ENCODE assay signal across 9 cellular contexts in the genomic region with DNA sequence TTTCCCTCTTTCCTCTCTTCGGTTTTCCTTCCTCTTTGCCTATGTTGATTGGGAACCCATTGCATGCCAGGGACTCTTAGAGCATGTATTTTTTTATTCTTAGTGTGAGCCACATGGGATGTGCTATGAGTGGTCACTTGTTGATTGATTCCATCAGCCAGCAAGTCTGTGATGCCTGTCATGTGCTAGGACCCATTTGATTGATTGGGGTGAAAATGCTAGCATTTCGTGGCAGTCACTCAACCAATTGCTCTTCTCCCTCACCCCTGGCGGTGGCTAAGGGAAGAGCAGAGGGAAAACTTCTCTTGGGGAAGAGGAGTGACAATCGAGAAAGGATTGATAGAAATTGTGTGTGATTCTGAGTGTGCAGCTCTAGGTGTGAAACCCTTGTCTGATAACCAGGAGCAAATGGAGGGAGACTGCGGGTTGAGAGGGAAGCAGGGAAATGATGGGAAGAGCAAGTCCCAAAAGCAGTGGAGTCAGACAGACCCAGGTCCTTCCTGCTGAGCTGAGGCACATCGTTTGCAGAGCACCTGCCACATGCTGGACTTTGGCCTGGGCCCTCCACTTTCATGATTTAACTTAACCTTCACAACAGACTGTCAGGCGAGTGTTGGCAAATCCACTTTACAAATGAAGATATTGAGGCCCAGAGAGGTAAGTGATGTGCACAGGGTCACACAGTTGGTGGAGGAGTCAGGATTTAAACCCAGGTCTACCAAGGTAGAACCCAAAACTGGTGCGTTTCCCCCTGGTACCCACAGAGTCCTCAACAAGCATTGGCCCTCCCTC. TPM values are rescaled to one million over a fixed set of nuclear protein-coding genes. Genes with fewer than 3 reads are reported as not detected.
A peak's percentile ranks its signal among the peaks of the same experiment; 100 is the strongest.
DNase-seq lines count a peak whose midpoint lies in the region; ATAC-seq, FAIRE-seq and TF ChIP-seq lines count a peak whose summit lies in the region.
"Had no signal": no experiment of that assay in that cellular context is flagged by ENCODE, and none has a peak within 500 bp of the region (broad histone marks: within the 10 kb centered on the region; RNA-seq: fewer than 3 reads in every experiment).

No MANE protein-coding gene starts in this region.

- no peaks in the 10 kb centered on the region for H3K36me3 Mint-ChIP-seq in osteocyte (ENCODE audit: unreplicated experiment)

- no peak overlapping the region for H2AFZ ChIP-seq in OCI-LY1 (ENCODE audit: low read length)
- H2AFZ ChIP-seq in endothelial cell of umbilical vein (ENCODE audit: low read depth, low read length), result no peak overlapping the region

- no peaks in the 10 kb centered on the region for H3F3A ChIP-seq in OCI-LY1 (ENCODE audit: insufficient read depth, low read length)

- H3K79me2 ChIP-seq in OCI-LY1 (ENCODE audit: insufficient read depth, low read length) (no peaks in the 10 kb centered on the region), endothelial cell of umbilical vein (ENCODE audit: control insufficient read depth, insufficient read depth, low read length) (no peaks in the 10 kb centered on the region)

- H3K36me3 ChIP-seq in OCI-LY1 (ENCODE audit: insufficient read depth, low read length) (no peaks in the 10 kb centered on the region), endothelial cell of umbilical vein (ENCODE audit: control insufficient read depth in 2 of 2, extremely low read depth in 1 of 2, insufficient read depth in 2 of 2, low read length in 2 of 2) (no peaks in the 10 kb centered on the region)

- H3K9me3 ChIP-seq in OCI-LY1 (ENCODE audit: low read length) (no peaks in the 10 kb centered on the region), endothelial cell of umbilical vein (replicated peaks; ENCODE audit: control insufficient read depth, insufficient read depth, low read length) (no peaks in the 10 kb centered on the region)

- H3K27me3 ChIP-seq in OCI-LY1 (ENCODE audit: insufficient read depth, low read length) (no peaks in the 10 kb centered on the region), endothelial cell of umbilical vein (ENCODE audit: control insufficient read depth in 2 of 2, insufficient read depth in 2 of 2, low read length in 2 of 2) (no peaks in the 10 kb centered on the region)

- DNase-seq in endothelial cell of umbilical vein (ENCODE audit: low read depth, low spot score) (no peak), osteocyte (ENCODE audit: extremely low spot score, unreplicated experiment) (no peak), globus pallidus (ENCODE audit: low spot score) (no peak)
- DNase-seq: NCI-H187 had no signal

- POLR2A ChIA-PET in endothelial cell of umbilical vein (lab: Charles Lee), result no interaction called here

- H3K27ac ChIP-seq in OCI-LY1 (ENCODE audit: low read depth, low read length, poor library complexity, severe bottlenecking) (no peak overlapping the region), endothelial cell of umbilical vein (ENCODE audit: insufficient read depth, low read depth, low read length) (no peak overlapping the region)

- intact Hi-C loops in endothelial cell of umbilical vein (cut with micrococcal nuclease), result no loop called here

- peaks cover 5% of the 10 kb centered on the region for H3K9me3 Mint-ChIP-seq in osteocyte (ENCODE audit: unreplicated experiment)

- no peak overlapping the region for H3K9ac ChIP-seq in OCI-LY1 (ENCODE audit: low read length)
- H3K9ac ChIP-seq in endothelial cell of umbilical vein (replicated peaks; ENCODE audit: extremely low read depth, insufficient read depth, low read length), result no peak overlapping the region

- ATAC-seq in HG03045 (IDR thresholded peaks at IDR 0.05; ENCODE audit: unreplicated experiment) (no peak), GM21381 (IDR thresholded peaks at IDR 0.05; ENCODE audit: unreplicated experiment) (no peak), GM21526 (IDR thresholded peaks at IDR 0.05; ENCODE audit: low FRiP score, unreplicated experiment) (no peak)

- peaks cover 15% of the 10 kb centered on the region for H3K27me3 Mint-ChIP-seq in osteocyte (ENCODE audit: unreplicated experiment)

- BruUV-seq in endothelial cell of umbilical vein (replicated peaks; lab: Mats Ljungman, UMichigan), result no TSS peak

- H3K4me3 Mint-ChIP-seq in osteocyte (ENCODE audit: unreplicated experiment), result no peak overlapping the region

- no peaks in the 10 kb centered on the region for H3K9me1 ChIP-seq in endothelial cell of umbilical vein (replicated peaks; ENCODE audit: control insufficient read depth, extremely low read depth, insufficient read depth, low read length)

- H3K4me1 ChIP-seq in OCI-LY1 (ENCODE audit: insufficient read depth, low read length, severe bottlenecking) (no peaks in the 10 kb centered on the region), endothelial cell of umbilical vein (ENCODE audit: control insufficient read depth, extremely low read depth, insufficient read depth, low read length) (no peaks in the 10 kb centered on the region)

- H3K27ac Mint-ChIP-seq in osteocyte (ENCODE audit: unreplicated experiment), result no peak overlapping the region

- H3K9me2 ChIP-seq in OCI-LY1 (ENCODE audit: low read depth, low read length), result no peaks in the 10 kb centered on the region

- CTCF ChIA-PET in endothelial cell of umbilical vein (lab: Charles Lee), result interaction anchor here (1.2 kb wide), 1 partner anchor 8 kb away, joined by 3 read pairs; no protein-coding TSS in a partner anchor

- no peak for FAIRE-seq in endothelial cell of umbilical vein (lab: Jason Lieb, UNC)

- H3K4me1 Mint-ChIP-seq in osteocyte (ENCODE audit: unreplicated experiment), result no peaks in the 10 kb centered on the region

- no peak overlapping the region for H3K4me3 ChIP-seq in OCI-LY1 (ENCODE audit: low read depth, low read length, poor library complexity, severe bottlenecking)
- H3K4me3 ChIP-seq in endothelial cell of umbilical vein (replicated peaks in 1 of 3; ENCODE audit: insufficient read depth in 1 of 3, low read depth in 1 of 3, low read length in 3 of 3), result no peak overlapping the region

- dilution Hi-C loops in endothelial cell of umbilical vein (cut with MboI; ENCODE audit: extremely low pct_ligation_motif_present, low sequenced_read_pairs), result no loop called here

- TF ChIP-seq CTCF in GM12872 (IDR thresholded peaks at IDR 0.05; ENCODE audit: insufficient read depth, low read depth, low read length), result peak; percentile 59
- peak; percentile 28; the same call in 1 of the 2 replicates for TF ChIP-seq CTCF in OCI-LY1 (IDR thresholded peaks at IDR 0.05; ENCODE audit: low read length)
- TF ChIP-seq CTCF in endothelial cell of umbilical vein (IDR thresholded peaks at IDR 0.05; ENCODE audit: extremely low read depth in 1 of 2, insufficient read depth in 1 of 2, low read depth in 1 of 2, low read length in 2 of 2), result peak; percentile 31
- peak; percentile 34 for TF ChIP-seq CTCF in osteocyte (IDR thresholded peaks at IDR 0.05)

- TF ChIP-seq POLR2A in endothelial cell of umbilical vein (IDR thresholded peaks at IDR 0.05; ENCODE audit: low read depth, low read length), result no peak

- H3K4me2 ChIP-seq in OCI-LY1 (ENCODE audit: low read length) (no peak overlapping the region), endothelial cell of umbilical vein (ENCODE audit: insufficient read depth, low read length) (no peak overlapping the region)

- H4K20me1 ChIP-seq in OCI-LY1 (ENCODE audit: insufficient read depth, low read length) (no peaks in the 10 kb centered on the region), endothelial cell of umbilical vein (replicated peaks; ENCODE audit: control insufficient read depth, extremely low read depth, insufficient read depth, low read length) (no peaks in the 10 kb centered on the region)

TF ChIP-seq in endothelial cell of umbilical vein, 7 proteins besides CTCF, POLR2A, EP300 and RAD21:
- no peak for TF ChIP-seq MYC (IDR thresholded peaks at IDR 0.05; ENCODE audit: low read depth, low read length)
- TF ChIP-seq POLR2AphosphoS5 (IDR thresholded peaks at IDR 0.05; ENCODE audit: insufficient read depth, low read depth, low read length), result no peak
- TF ChIP-seq, protein P1, sequence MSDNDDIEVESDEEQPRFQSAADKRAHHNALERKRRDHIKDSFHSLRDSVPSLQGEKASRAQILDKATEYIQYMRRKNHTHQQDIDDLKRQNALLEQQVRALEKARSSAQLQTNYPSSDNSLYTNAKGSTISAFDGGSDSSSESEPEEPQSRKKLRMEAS (IDR thresholded peaks at IDR 0.05; ENCODE audit: insufficient read depth, insufficient read length), result no peak
- TF ChIP-seq EZH2 (IDR thresholded peaks at IDR 0.05; ENCODE audit: borderline replicate concordance, low read depth, low read length, severe bottlenecking), result no peak
- TF ChIP-seq JUN (IDR thresholded peaks at IDR 0.05; ENCODE audit: borderline replicate concordance, insufficient read depth, insufficient read length, low read depth), result no peak
- TF ChIP-seq FOS (IDR thresholded peaks at IDR 0.05; ENCODE audit: borderline replicate concordance, insufficient read depth, low read length), result no peak
TF ChIP-seq in endothelial cell of umbilical vein: peak in this region for 0.

RNA-seq across cellular contexts. Expression of a gene that starts 40.0 kb away (rescaled TPM):
- total RNA-seq in endothelial cell of umbilical vein (not detected in 2 replicates), osteocyte (not detected in 2 replicates)
- not detected in 2 replicates for polyA plus RNA-seq in endothelial cell of umbilical vein
- polyA plus RNA-seq in endothelial cell of umbilical vein (2011; cell fraction: cytosol; rRNA removed), result not detected in 2 replicates
- not detected in 2 replicates for polyA plus RNA-seq in endothelial cell of umbilical vein (2011; cell fraction: nucleus; rRNA removed)
- polyA plus RNA-seq in endothelial cell of umbilical vein (2012), result not detected in 2 replicates
- polyA minus RNA-seq in endothelial cell of umbilical vein, result not detected in 2 replicates
- not detected for polyA minus RNA-seq in endothelial cell of umbilical vein (2011; cell fraction: cytosol; rRNA and poly(A)+ RNA removed)
- polyA minus RNA-seq in endothelial cell of umbilical vein (2011; cell fraction: nucleus; rRNA and poly(A)+ RNA removed), result not detected in 2 replicates
